In genomic region chr7:130593033-130593432, GRCh38 we compare ENCODE assay signal across 29 cellular contexts.
A peak's percentile ranks its signal among the peaks of the same experiment; 100 is the strongest.
DNase-seq lines count a peak whose midpoint lies in the region; FAIRE-seq and TF ChIP-seq lines count a peak whose summit lies in the region.
"Had no signal": no experiment of that assay in that cellular context is flagged by ENCODE, and none has a peak within 500 bp of the region (broad histone marks: within the 10 kb centered on the region; RNA-seq: fewer than 3 reads in every experiment).

No MANE protein-coding gene starts in this region.

- H3K4me1 ChIP-seq in suprapubic skin, result no peaks in the 10 kb centered on the region
- H3K4me1 ChIP-seq: gastrocnemius medialis, Peyer's patch had no signal

- no peaks in the 10 kb centered on the region for H3K4me1 Mint-ChIP-seq in nephron
- H3K4me1 Mint-ChIP-seq in progenitor cell of endocrine pancreas (ENCODE audit: low read depth), result no peaks in the 10 kb centered on the region
- H3K4me1 Mint-ChIP-seq: activated B cell treated with CpG ODN at 0.5 μM for 24 hours; activated naive CD4-positive, alpha-beta T cell treated with anti-CD3 and anti-CD28 coated beads, Interleukin-2, amount 10 ng/mL, durations not matched to agents 7 days and 5 days; CD14-positive monocyte; memory B cell had no signal

- no peak overlapping the region for H3K4me3 ChIP-seq in bronchial epithelial cell (ENCODE audit: low read depth, low read length)
- no peak overlapping the region for H3K4me3 ChIP-seq in suprapubic skin
- H3K4me3 ChIP-seq: coronary artery, gastrocnemius medialis, hepatocyte, Peyer's patch, skin epidermis had no signal

- H3K4me3 Mint-ChIP-seq in nephron, result no peak overlapping the region
- no peak overlapping the region for H3K4me3 Mint-ChIP-seq in progenitor cell of endocrine pancreas (ENCODE audit: low read depth)
- H3K4me3 Mint-ChIP-seq: activated B cell treated with CpG ODN at 0.5 μM for 24 hours; activated naive CD4-positive, alpha-beta T cell treated with anti-CD3 and anti-CD28 coated beads, Interleukin-2, amount 10 ng/mL, durations not matched to agents 7 days and 5 days; CD14-positive monocyte; effector memory CD8-positive, alpha-beta T cell; memory B cell; stimulated activated naive CD8-positive, alpha-beta T cell treated with anti-CD3 and anti-CD28 coated beads, Interleukin-15, Interleukin-2, amounts not matched to agents 100 ng/mL and 50 ng/mL, for 24 hours had no signal

- no peak for TF ChIP-seq POLR2A in suprapubic skin (IDR thresholded peaks at IDR 0.05)

- FAIRE-seq in bronchial epithelial cell (lab: Jason Lieb, UNC), result no peak
- FAIRE-seq: H1 had no signal

- H3K36me3 Mint-ChIP-seq in nephron (ENCODE audit: low read depth) (peaks cover 75% of the 10 kb centered on the region), progenitor cell of endocrine pancreas (ENCODE audit: insufficient read depth) (peaks cover 33% of the 10 kb centered on the region)
- H3K36me3 Mint-ChIP-seq: activated naive CD4-positive, alpha-beta T cell treated with anti-CD3 and anti-CD28 coated beads, Interleukin-2, amount 10 ng/mL, durations not matched to agents 7 days and 5 days had no signal

- H3K9me3 ChIP-seq in suprapubic skin, result no peaks in the 10 kb centered on the region
- H3K9me3 ChIP-seq: gastrocnemius medialis, Peyer's patch had no signal

- WGBS in suprapubic skin, result 91% methylated on average over 1 of the region's 1 CpG

- H3K27me3 Mint-ChIP-seq in nephron (ENCODE audit: low read depth) (no peaks in the 10 kb centered on the region), progenitor cell of endocrine pancreas (no peaks in the 10 kb centered on the region)
- H3K27me3 Mint-ChIP-seq: activated B cell treated with CpG ODN at 0.5 μM for 24 hours; activated naive CD4-positive, alpha-beta T cell treated with anti-CD3 and anti-CD28 coated beads, Interleukin-2, amount 10 ng/mL, durations not matched to agents 7 days and 5 days; effector memory CD8-positive, alpha-beta T cell; memory B cell; stimulated activated naive CD8-positive, alpha-beta T cell treated with anti-CD3 and anti-CD28 coated beads, Interleukin-15, Interleukin-2, amounts not matched to agents 100 ng/mL and 50 ng/mL, for 24 hours had no signal

- peak; percentile 1 for DNase-seq in NCI-H146 (lab: John Stamatoyannopoulos, UW)
- no peak for DNase-seq in NCI-H146 treated with DMSO at 0.1 percent for 48 hours (lab: John Stamatoyannopoulos, UW; ENCODE audit: unreplicated experiment)
- DNase-seq in M059J (ENCODE audit: low read depth), result peak; percentile 33
- DNase-seq in bronchial epithelial cell (ENCODE audit: low read depth), result peak; percentile 4
- no peak for DNase-seq in suprapubic skin (ENCODE audit: low spot score in 2 of 2)
- no peak for DNase-seq in progenitor cell of endocrine pancreas (ENCODE audit: low spot score, unreplicated experiment)
- no peak for DNase-seq in RPMI8226
- DNase-seq: 8988T; activated B cell treated with CpG ODN at 0.5 μM for 24 hours; activated CD4-positive, alpha-beta T cell treated with anti-CD3 and anti-CD28 coated beads, Interleukin-2, amount 50 U/mL, for 4 hours; activated naive CD4-positive, alpha-beta T cell treated with anti-CD3 and anti-CD28 coated beads, Interleukin-2, amount 10 ng/mL, durations not matched to agents 7 days and 5 days; amniotic stem cell; effector memory CD8-positive, alpha-beta T cell; gastrocnemius medialis; Kasumi-1; left colon; NCI-H1092; NCI-H2029; NCI-H446 treated with DMSO at 0.1 percent for 48 hours; Peyer's patch; SIG-M5 had no signal

- H3K27ac Mint-ChIP-seq in nephron, result peak overlapping the region in 2 of 3 experiments; percentile 21 to 25
- no peak overlapping the region for H3K27ac Mint-ChIP-seq in progenitor cell of endocrine pancreas
- H3K27ac Mint-ChIP-seq: activated B cell treated with CpG ODN at 0.5 μM for 24 hours; activated naive CD4-positive, alpha-beta T cell treated with anti-CD3 and anti-CD28 coated beads, Interleukin-2, amount 10 ng/mL, durations not matched to agents 7 days and 5 days; CD14-positive monocyte; effector memory CD8-positive, alpha-beta T cell; memory B cell had no signal

- H3K36me3 ChIP-seq in bronchial epithelial cell (ENCODE audit: control insufficient read depth, insufficient read depth, low read length) (no peaks in the 10 kb centered on the region), suprapubic skin (no peaks in the 10 kb centered on the region)
- H3K36me3 ChIP-seq: gastrocnemius medialis, Peyer's patch had no signal

- TF ChIP-seq CTCF in bronchial epithelial cell (IDR thresholded peaks at IDR 0.05; ENCODE audit: insufficient read depth, low read length, severe bottlenecking) (no peak), nephron (IDR thresholded peaks at IDR 0.05; ENCODE audit: unreplicated experiment in 3 of 3) (no peak), suprapubic skin (IDR thresholded peaks at IDR 0.05) (no peak), progenitor cell of endocrine pancreas (IDR thresholded peaks at IDR 0.05; ENCODE audit: unreplicated experiment) (no peak)

- H3K27ac ChIP-seq in suprapubic skin, result no peak overlapping the region
- H3K27ac ChIP-seq: coronary artery, gastrocnemius medialis, hepatocyte, Peyer's patch, skin epidermis had no signal

- TF ChIP-seq EP300 in suprapubic skin (IDR thresholded peaks at IDR 0.05), result no peak

- H3K9me3 Mint-ChIP-seq in nephron (peaks cover 28% of the 10 kb centered on the region), progenitor cell of endocrine pancreas (ENCODE audit: low read depth) (no peaks in the 10 kb centered on the region)
- H3K9me3 Mint-ChIP-seq: activated naive CD4-positive, alpha-beta T cell treated with anti-CD3 and anti-CD28 coated beads, Interleukin-2, amount 10 ng/mL, durations not matched to agents 7 days and 5 days; effector memory CD8-positive, alpha-beta T cell; stimulated activated naive CD8-positive, alpha-beta T cell treated with anti-CD3 and anti-CD28 coated beads, Interleukin-15, Interleukin-2, amounts not matched to agents 100 ng/mL and 50 ng/mL, for 24 hours had no signal

- H3K27me3 ChIP-seq in bronchial epithelial cell (ENCODE audit: control insufficient read depth, insufficient read depth, low read length), result no peaks in the 10 kb centered on the region
- H3K27me3 ChIP-seq in suprapubic skin, result no peaks in the 10 kb centered on the region
- H3K27me3 ChIP-seq: gastrocnemius medialis, hepatocyte, Peyer's patch had no signal

Comparison
In these comparisons a context has a peak if more than half of its experiments do, and no peak if none do; other contexts are left out.
1. DNase-seq: peak in NCI-H146 (single experiment), M059J (single experiment) and bronchial epithelial cell (single experiment); none in NCI-H146 treated with DMSO at 0.1 percent for 48 hours (single experiment), suprapubic skin (0 of 2), progenitor cell of endocrine pancreas (single experiment) and RPMI8226 (single experiment).